In genomic region chr7:78530351-78530750, GRCh38 we compare ENCODE assay signal across 11 cellular contexts.
DNase-seq lines count a peak whose midpoint lies in the region; ATAC-seq lines count a peak whose summit lies in the region.
"Had no signal": no experiment of that assay in that cellular context is flagged by ENCODE, and none has a peak within 500 bp of the region (broad histone marks: within the 10 kb centered on the region; RNA-seq: fewer than 3 reads in every experiment).

No MANE protein-coding gene starts in this region.

- H3K36me3 Mint-ChIP-seq in stimulated activated naive B cell treated with anti-CD40 and anti-IgM and Interleukin-4, amounts not matched to agents 10 μg/mL and 1 μg/mL and 100 μg/mL, for 72 hours = no peaks in the 10 kb centered on the region

- no peaks in the 10 kb centered on the region for H3K27me3 Mint-ChIP-seq in stimulated activated naive B cell treated with anti-CD40 and anti-IgM and Interleukin-4, amounts not matched to agents 10 μg/mL and 1 μg/mL and 100 μg/mL, for 72 hours

- no peak overlapping the region for H3K27ac Mint-ChIP-seq in stimulated activated naive B cell treated with anti-CD40 and anti-IgM and Interleukin-4, amounts not matched to agents 10 μg/mL and 1 μg/mL and 100 μg/mL, for 72 hours

- DNase-seq in COR-L47 (lab: John Stamatoyannopoulos, UW) = peak; percentile 7
- peak; percentile 20 to 79 (median 53) for DNase-seq in NCI-H1417 (lab: John Stamatoyannopoulos, UW)
- peak; percentile 26 for DNase-seq in amniotic stem cell (lab: John Stamatoyannopoulos, UW)
- peak; percentile 80 for DNase-seq in iris pigment epithelial cell (ENCODE audit: low read depth)
- no peak for DNase-seq in SIG-M5 treated with dmso at 0.1 percent for 504 hours (lab: John Stamatoyannopoulos, UW; ENCODE audit: unreplicated experiment)
- DNase-seq in stimulated activated naive B cell treated with anti-CD40 and anti-IgM and Interleukin-4, amounts not matched to agents 10 μg/mL and 1 μg/mL and 100 μg/mL, for 72 hours = no peak
- DNase-seq in NAMALWA (ENCODE audit: low spot score) = no peak
- DNase-seq: activated CD8-positive, alpha-beta memory T cell treated with anti-CD3 and anti-CD28 coated beads, Interleukin-2, amount 50 U/mL, for 4 hours; cerebellar nuclear complex had no signal

- no peak for ATAC-seq in stimulated activated naive B cell treated with anti-CD40 and anti-IgM and Interleukin-4, amounts not matched to agents 10 μg/mL and 1 μg/mL and 100 μg/mL, for 72 hours (replicated peaks)
- no peak for ATAC-seq in GM18868 (IDR thresholded peaks at IDR 0.05; ENCODE audit: unreplicated experiment)

- peaks cover 0 to 2% of the 10 kb centered on the region in 2 donors for H3K9me3 Mint-ChIP-seq in stimulated activated naive B cell treated with anti-CD40 and anti-IgM and Interleukin-4, amounts not matched to agents 10 μg/mL and 1 μg/mL and 100 μg/mL, for 72 hours

- H3K4me3 Mint-ChIP-seq in stimulated activated naive B cell treated with anti-CD40 and anti-IgM and Interleukin-4, amounts not matched to agents 10 μg/mL and 1 μg/mL and 100 μg/mL, for 72 hours = no peak overlapping the region
- H3K4me3 Mint-ChIP-seq: neural crest cell had no signal

- no peaks in the 10 kb centered on the region for H3K4me1 Mint-ChIP-seq in stimulated activated naive B cell treated with anti-CD40 and anti-IgM and Interleukin-4, amounts not matched to agents 10 μg/mL and 1 μg/mL and 100 μg/mL, for 72 hours

Comparison
In these comparisons a context has a peak if more than half of its experiments do, and no peak if none do; other contexts are left out.
1. DNase-seq: peak in COR-L47 (single experiment), NCI-H1417 (3 of 3), amniotic stem cell (single experiment) and iris pigment epithelial cell (single experiment); none in SIG-M5 treated with dmso at 0.1 percent for 504 hours (single experiment), stimulated activated naive B cell treated with anti-CD40 and anti-IgM and Interleukin-4, amounts not matched to agents 10 μg/mL and 1 μg/mL and 100 μg/mL, for 72 hours (single experiment) and NAMALWA (single experiment).